1 cellular context compared by ENCODE assay signal in genomic region chr3:141427764-141428163, GRCh38.
TF ChIP-seq lines count a peak whose summit lies in the region.

No MANE protein-coding gene starts in this region.

TF ChIP-seq in GM23338, 12 proteins besides CTCF, POLR2A, EP300 and RAD21 (continued from another document):
- TF ChIP-seq, protein P1, sequence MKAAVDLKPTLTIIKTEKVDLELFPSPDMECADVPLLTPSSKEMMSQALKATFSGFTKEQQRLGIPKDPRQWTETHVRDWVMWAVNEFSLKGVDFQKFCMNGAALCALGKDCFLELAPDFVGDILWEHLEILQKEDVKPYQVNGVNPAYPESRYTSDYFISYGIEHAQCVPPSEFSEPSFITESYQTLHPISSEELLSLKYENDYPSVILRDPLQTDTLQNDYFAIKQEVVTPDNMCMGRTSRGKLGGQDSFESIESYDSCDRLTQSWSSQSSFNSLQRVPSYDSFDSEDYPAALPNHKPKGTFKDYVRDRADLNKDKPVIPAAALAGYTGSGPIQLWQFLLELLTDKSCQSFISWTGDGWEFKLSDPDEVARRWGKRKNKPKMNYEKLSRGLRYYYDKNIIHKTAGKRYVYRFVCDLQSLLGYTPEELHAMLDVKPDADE (IDR thresholded peaks at IDR 0.05), result no peak
- TF ChIP-seq, protein P2, sequence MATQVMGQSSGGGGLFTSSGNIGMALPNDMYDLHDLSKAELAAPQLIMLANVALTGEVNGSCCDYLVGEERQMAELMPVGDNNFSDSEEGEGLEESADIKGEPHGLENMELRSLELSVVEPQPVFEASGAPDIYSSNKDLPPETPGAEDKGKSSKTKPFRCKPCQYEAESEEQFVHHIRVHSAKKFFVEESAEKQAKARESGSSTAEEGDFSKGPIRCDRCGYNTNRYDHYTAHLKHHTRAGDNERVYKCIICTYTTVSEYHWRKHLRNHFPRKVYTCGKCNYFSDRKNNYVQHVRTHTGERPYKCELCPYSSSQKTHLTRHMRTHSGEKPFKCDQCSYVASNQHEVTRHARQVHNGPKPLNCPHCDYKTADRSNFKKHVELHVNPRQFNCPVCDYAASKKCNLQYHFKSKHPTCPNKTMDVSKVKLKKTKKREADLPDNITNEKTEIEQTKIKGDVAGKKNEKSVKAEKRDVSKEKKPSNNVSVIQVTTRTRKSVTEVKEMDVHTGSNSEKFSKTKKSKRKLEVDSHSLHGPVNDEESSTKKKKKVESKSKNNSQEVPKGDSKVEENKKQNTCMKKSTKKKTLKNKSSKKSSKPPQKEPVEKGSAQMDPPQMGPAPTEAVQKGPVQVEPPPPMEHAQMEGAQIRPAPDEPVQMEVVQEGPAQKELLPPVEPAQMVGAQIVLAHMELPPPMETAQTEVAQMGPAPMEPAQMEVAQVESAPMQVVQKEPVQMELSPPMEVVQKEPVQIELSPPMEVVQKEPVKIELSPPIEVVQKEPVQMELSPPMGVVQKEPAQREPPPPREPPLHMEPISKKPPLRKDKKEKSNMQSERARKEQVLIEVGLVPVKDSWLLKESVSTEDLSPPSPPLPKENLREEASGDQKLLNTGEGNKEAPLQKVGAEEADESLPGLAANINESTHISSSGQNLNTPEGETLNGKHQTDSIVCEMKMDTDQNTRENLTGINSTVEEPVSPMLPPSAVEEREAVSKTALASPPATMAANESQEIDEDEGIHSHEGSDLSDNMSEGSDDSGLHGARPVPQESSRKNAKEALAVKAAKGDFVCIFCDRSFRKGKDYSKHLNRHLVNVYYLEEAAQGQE (IDR thresholded peaks at IDR 0.05; ENCODE audit: unreplicated experiment), result no peak
- TF ChIP-seq, protein P3, sequence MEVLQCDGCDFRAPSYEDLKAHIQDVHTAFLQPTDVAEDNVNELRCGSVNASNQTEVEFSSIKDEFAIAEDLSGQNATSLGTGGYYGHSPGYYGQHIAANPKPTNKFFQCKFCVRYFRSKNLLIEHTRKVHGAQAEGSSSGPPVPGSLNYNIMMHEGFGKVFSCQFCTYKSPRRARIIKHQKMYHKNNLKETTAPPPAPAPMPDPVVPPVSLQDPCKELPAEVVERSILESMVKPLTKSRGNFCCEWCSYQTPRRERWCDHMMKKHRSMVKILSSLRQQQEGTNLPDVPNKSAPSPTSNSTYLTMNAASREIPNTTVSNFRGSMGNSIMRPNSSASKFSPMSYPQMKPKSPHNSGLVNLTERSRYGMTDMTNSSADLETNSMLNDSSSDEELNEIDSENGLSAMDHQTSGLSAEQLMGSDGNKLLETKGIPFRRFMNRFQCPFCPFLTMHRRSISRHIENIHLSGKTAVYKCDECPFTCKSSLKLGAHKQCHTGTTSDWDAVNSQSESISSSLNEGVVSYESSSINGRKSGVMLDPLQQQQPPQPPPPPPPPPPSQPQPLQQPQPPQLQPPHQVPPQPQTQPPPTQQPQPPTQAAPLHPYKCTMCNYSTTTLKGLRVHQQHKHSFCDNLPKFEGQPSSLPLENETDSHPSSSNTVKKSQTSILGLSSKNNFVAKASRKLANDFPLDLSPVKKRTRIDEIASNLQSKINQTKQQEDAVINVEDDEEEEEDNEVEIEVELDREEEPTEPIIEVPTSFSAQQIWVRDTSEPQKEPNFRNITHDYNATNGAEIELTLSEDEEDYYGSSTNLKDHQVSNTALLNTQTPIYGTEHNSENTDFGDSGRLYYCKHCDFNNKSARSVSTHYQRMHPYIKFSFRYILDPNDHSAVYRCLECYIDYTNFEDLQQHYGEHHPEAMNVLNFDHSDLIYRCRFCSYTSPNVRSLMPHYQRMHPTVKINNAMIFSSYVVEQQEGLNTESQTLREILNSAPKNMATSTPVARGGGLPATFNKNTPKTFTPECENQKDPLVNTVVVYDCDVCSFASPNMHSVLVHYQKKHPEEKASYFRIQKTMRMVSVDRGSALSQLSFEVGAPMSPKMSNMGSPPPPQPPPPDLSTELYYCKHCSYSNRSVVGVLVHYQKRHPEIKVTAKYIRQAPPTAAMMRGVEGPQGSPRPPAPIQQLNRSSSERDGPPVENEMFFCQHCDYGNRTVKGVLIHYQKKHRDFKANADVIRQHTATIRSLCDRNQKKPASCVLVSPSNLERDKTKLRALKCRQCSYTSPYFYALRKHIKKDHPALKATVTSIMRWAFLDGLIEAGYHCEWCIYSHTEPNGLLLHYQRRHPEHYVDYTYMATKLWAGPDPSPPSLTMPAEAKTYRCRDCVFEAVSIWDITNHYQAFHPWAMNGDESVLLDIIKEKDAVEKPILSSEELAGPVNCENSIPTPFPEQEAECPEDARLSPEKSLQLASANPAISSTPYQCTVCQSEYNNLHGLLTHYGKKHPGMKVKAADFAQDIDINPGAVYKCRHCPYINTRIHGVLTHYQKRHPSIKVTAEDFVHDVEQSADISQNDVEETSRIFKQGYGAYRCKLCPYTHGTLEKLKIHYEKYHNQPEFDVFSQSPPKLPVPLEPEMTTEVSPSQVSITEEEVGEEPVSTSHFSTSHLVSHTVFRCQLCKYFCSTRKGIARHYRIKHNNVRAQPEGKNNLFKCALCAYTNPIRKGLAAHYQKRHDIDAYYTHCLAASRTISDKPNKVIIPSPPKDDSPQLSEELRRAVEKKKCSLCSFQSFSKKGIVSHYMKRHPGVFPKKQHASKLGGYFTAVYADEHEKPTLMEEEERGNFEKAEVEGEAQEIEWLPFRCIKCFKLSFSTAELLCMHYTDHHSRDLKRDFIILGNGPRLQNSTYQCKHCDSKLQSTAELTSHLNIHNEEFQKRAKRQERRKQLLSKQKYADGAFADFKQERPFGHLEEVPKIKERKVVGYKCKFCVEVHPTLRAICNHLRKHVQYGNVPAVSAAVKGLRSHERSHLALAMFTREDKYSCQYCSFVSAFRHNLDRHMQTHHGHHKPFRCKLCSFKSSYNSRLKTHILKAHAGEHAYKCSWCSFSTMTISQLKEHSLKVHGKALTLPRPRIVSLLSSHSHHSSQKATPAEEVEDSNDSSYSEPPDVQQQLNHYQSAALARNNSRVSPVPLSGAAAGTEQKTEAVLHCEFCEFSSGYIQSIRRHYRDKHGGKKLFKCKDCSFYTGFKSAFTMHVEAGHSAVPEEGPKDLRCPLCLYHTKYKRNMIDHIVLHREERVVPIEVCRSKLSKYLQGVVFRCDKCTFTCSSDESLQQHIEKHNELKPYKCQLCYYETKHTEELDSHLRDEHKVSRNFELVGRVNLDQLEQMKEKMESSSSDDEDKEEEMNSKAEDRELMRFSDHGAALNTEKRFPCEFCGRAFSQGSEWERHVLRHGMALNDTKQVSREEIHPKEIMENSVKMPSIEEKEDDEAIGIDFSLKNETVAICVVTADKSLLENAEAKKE (CRISPR knock-in tag; IDR thresholded peaks at IDR 0.05), result no peak
- TF ChIP-seq ZNF331 (CRISPR knock-in tag; IDR thresholded peaks at IDR 0.05; ENCODE audit: low read depth) (no peak), JUNB (IDR thresholded peaks at IDR 0.05; ENCODE audit: unreplicated experiment) (no peak)
